Comparison of ENCODE assay signal across 8 cellular contexts in the genomic region with DNA sequence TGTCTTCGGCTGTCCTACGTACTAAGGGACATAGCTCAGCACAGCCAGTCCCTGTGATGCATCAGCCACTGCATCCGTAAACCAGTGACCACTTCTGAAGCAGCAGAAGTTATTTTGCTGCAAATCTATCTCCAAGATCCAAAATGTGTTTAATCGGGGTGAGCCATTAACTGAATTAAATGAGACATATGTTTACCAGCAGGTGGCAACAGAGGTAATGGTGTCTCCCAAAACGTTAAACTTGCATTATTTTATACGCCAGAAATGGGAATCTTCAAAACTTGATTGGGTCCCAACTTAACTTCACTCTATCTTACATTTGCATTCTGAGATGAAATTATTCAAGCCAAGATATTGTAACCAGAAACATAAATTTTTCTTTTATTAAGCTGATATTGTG.
DNase-seq lines count a peak whose midpoint lies in the region; ATAC-seq and TF ChIP-seq lines count a peak whose summit lies in the region.

No MANE protein-coding gene starts in this region.

- no peak overlapping the region for H3K27ac Mint-ChIP-seq in Calu3 (ENCODE audit: unreplicated experiment)

- no peaks in the 10 kb centered on the region for H3K4me1 Mint-ChIP-seq in Calu3 (ENCODE audit: low read depth, unreplicated experiment)

- TF ChIP-seq CTCF in Calu3 (IDR thresholded peaks at IDR 0.05; ENCODE audit: unreplicated experiment) (peak; percentile 15), IMR-90 (conservative IDR thresholded peaks at IDR 0.05; ENCODE audit: low read depth, low read length) (peak; percentile 47), body of pancreas (IDR thresholded peaks at IDR 0.05) (peak in 6 of 7 experiments; percentile 42 to 79 (median 63))

- H3K4me2 ChIP-seq in IMR-90 (ENCODE audit: low read depth, low read length) = no peak overlapping the region
- H3K4me2 ChIP-seq in mesendoderm (ENCODE audit: low read length) = no peak overlapping the region

- intact Hi-C loops in Calu3 (cut with micrococcal nuclease; ENCODE audit: unreplicated experiment) = loop anchor here (1.0 kb wide), 2 partner anchors 85 to 152 kb away; no protein-coding TSS in a partner anchor
- intact Hi-C loops in IMR-90 (cut with micrococcal nuclease) = loop anchor here (1.0 to 10.0 kb wide), 3 partner anchors 76 to 152 kb away; partner anchors contain the start of gene BOC
- intact Hi-C loops in body of pancreas (cut with DNase I) = no loop called here

- H3K9ac ChIP-seq in IMR-90 (ENCODE audit: low read depth, low read length) (no peak overlapping the region), mesendoderm (ENCODE audit: low read length) (no peak overlapping the region)

- H3K4me1 ChIP-seq in IMR-90 (ENCODE audit: control insufficient read depth, insufficient read depth, low read length) (peaks cover 4% of the 10 kb centered on the region; the same call in 1 of the 2 replicates), body of pancreas (no peaks in the 10 kb centered on the region), mesendoderm (ENCODE audit: control insufficient read depth, low read depth, low read length) (no peaks in the 10 kb centered on the region)

- no peak overlapping the region for H3K14ac ChIP-seq in IMR-90 (replicated peaks; ENCODE audit: low read depth, low read length)

- DNase-seq in Calu3 (no peak), IMR-90 (peak; percentile 27), body of pancreas (no peak), mesendoderm (peak; percentile 15), DMS153 treated with DMSO at 0.1 percent for 48 hours (lab: John Stamatoyannopoulos, UW; ENCODE audit: unreplicated experiment) (no peak), dedifferentiated amniotic fluid mesenchymal stem cell (ENCODE audit: extremely low spot score) (no peak), DMS79 (lab: John Stamatoyannopoulos, UW) (no peak)

- 0 out of 2 replicates have a peak, but pooled peaks cover 5% of the 10 kb centered on the region for H4K20me1 ChIP-seq in IMR-90 (ENCODE audit: insufficient read depth, low read length)

- H3K27ac ChIP-seq in IMR-90 (ENCODE audit: insufficient read depth, low read length) = peak overlapping the region; percentile 8; the same call in 1 of the 2 replicates
- no peak overlapping the region for H3K27ac ChIP-seq in body of pancreas
- no peak overlapping the region for H3K27ac ChIP-seq in mesendoderm (ENCODE audit: low read depth, low read length)

- no peak overlapping the region for H3K4me3 Mint-ChIP-seq in Calu3 (ENCODE audit: low read depth, unreplicated experiment)

- H3K36me3 ChIP-seq in IMR-90 (ENCODE audit: control insufficient read depth, insufficient read depth, low read length) (no peaks in the 10 kb centered on the region), body of pancreas (replicated peaks in 1 of 2; ENCODE audit: insufficient read depth in 1 of 2, low read depth in 2 of 2) (no peaks in the 10 kb centered on the region), mesendoderm (ENCODE audit: control insufficient read depth, insufficient read depth, low read length) (no peaks in the 10 kb centered on the region)

- H3K23ac ChIP-seq in IMR-90 (ENCODE audit: low read depth, low read length) = no peak overlapping the region
- no peak overlapping the region for H3K23ac ChIP-seq in mesendoderm (ENCODE audit: low read length)

- H3K9me3 ChIP-seq in IMR-90 (ENCODE audit: control insufficient read depth, insufficient read depth, low read length) (no peaks in the 10 kb centered on the region), body of pancreas (no peaks in the 10 kb centered on the region)

- in situ Hi-C loops in IMR-90 (cut with MboI; ENCODE audit: low sequenced_read_pairs) = no loop called here

- no peak overlapping the region for H2BK120ac ChIP-seq in IMR-90 (ENCODE audit: low read depth, low read length)
- H2BK120ac ChIP-seq in mesendoderm (ENCODE audit: low read depth, low read length) = no peak overlapping the region

- H4K8ac ChIP-seq in IMR-90 (ENCODE audit: low read depth in 2 of 2, low read length in 2 of 2) (no peak overlapping the region), mesendoderm (ENCODE audit: low read depth, low read length) (no peak overlapping the region)

- no peaks in the 10 kb centered on the region for H3K79me2 ChIP-seq in mesendoderm (ENCODE audit: control insufficient read depth, insufficient read depth, low read length)

- no peaks in the 10 kb centered on the region for H3K27me3 Mint-ChIP-seq in Calu3 (ENCODE audit: unreplicated experiment)

- H3K18ac ChIP-seq in IMR-90 (ENCODE audit: low read depth, low read length) = no peak overlapping the region
- H3K18ac ChIP-seq in mesendoderm (ENCODE audit: low read length) = no peak overlapping the region

- no peaks in the 10 kb centered on the region for H3K9me1 ChIP-seq in IMR-90 (ENCODE audit: insufficient read depth, low read length)

- no peak overlapping the region for H3K4ac ChIP-seq in IMR-90 (ENCODE audit: low read depth, low read length)
- H3K4ac ChIP-seq in mesendoderm (ENCODE audit: low read depth, low read length) = no peak overlapping the region

- BruUV-seq in Calu3 (replicated peaks; lab: Mats Ljungman, UMichigan) (no TSS peak), IMR-90 (replicated peaks; lab: Mats Ljungman, UMichigan) (no TSS peak)

- H3K4me3 ChIP-seq in IMR-90 (ENCODE audit: insufficient read depth, low read depth, low read length) = no peak overlapping the region
- H3K4me3 ChIP-seq in body of pancreas = no peak overlapping the region
- H3K4me3 ChIP-seq in mesendoderm (ENCODE audit: low read length) = no peak overlapping the region

- no peak overlapping the region for H4K5ac ChIP-seq in IMR-90 (ENCODE audit: low read depth, low read length)
- H4K5ac ChIP-seq in mesendoderm (ENCODE audit: low read length) = no peak overlapping the region

- no peak overlapping the region for H2AFZ ChIP-seq in IMR-90 (replicated peaks; ENCODE audit: low read length, poor library complexity)

- peaks cover 3% of the 10 kb centered on the region for H3K27me3 ChIP-seq in IMR-90 (ENCODE audit: control insufficient read depth, insufficient read depth, low read length)
- no peaks in the 10 kb centered on the region for H3K27me3 ChIP-seq in body of pancreas
- H3K27me3 ChIP-seq in mesendoderm (ENCODE audit: insufficient read depth, low read length, poor library complexity) = no peaks in the 10 kb centered on the region

- dilution Hi-C loops in IMR-90 (cut with HindIII; ENCODE audit: low sequenced_read_pairs, unreplicated experiment) = no loop called here

- no peaks in the 10 kb centered on the region for H3K9me3 Mint-ChIP-seq in Calu3 (ENCODE audit: low read depth, unreplicated experiment)

- CTCF ChIA-PET in Calu3 (lab: Charles Lee) (no interaction called here), IMR-90 (lab: Yijun Ruan, JAX) (interaction anchor here (1.5 kb wide), 1 partner anchor 152 kb away, joined by 5 read pairs; no protein-coding TSS in a partner anchor)

- H2AK5ac ChIP-seq in IMR-90 (ENCODE audit: low read depth, low read length) = peak overlapping the region; percentile 63; the same call in 1 of the 2 replicates
- H2AK5ac ChIP-seq in mesendoderm (ENCODE audit: low read length) = no peak overlapping the region

- H3K79me1 ChIP-seq in IMR-90 (ENCODE audit: low read depth in 1 of 2, low read length in 2 of 2) (no peaks in the 10 kb centered on the region), mesendoderm (ENCODE audit: low read length) (no peaks in the 10 kb centered on the region)

- H2BK15ac ChIP-seq in IMR-90 (ENCODE audit: low read depth, low read length) = no peak overlapping the region
- H2BK15ac ChIP-seq in mesendoderm (replicated peaks; ENCODE audit: low read depth) = no peak overlapping the region

- H3K36me3 Mint-ChIP-seq in Calu3 (ENCODE audit: insufficient read depth, unreplicated experiment) = no peaks in the 10 kb centered on the region

- ATAC-seq in IMR-90 (ENCODE audit: low read depth) (peak; percentile 21; the same call in 1 of the 2 replicates), body of pancreas (peak; percentile 50), HG03460 (IDR thresholded peaks at IDR 0.05; ENCODE audit: unreplicated experiment) (no peak)

- no peak overlapping the region for H4K91ac ChIP-seq in IMR-90 (ENCODE audit: insufficient read depth, low read depth, low read length)

- H2BK5ac ChIP-seq in IMR-90 (ENCODE audit: low read depth, low read length, poor library complexity, severe bottlenecking) = no peak overlapping the region
- no peak overlapping the region for H2BK5ac ChIP-seq in mesendoderm (ENCODE audit: low read length)

- no peak overlapping the region for H2AK9ac ChIP-seq in IMR-90 (replicated peaks; ENCODE audit: low read depth, low read length, poor library complexity)

- POLR2A ChIA-PET in IMR-90 (lab: Charles Lee; ENCODE audit: unreplicated experiment) = interaction anchor here (0.6 kb wide), 1 partner anchor 273 kb away, joined by 12 read pairs; no protein-coding TSS in a partner anchor

- TF ChIP-seq POLR2A in IMR-90 (IDR thresholded peaks at IDR 0.05; ENCODE audit: low read depth, low read length) (no peak), body of pancreas (IDR thresholded peaks at IDR 0.05) (no peak)

- no CpG with 5 or more reads among the region's 6 CpGs for WGBS in IMR-90 (ENCODE audit: extremely low coverage in 2 of 2, insufficient read length in 1 of 2), 2 experiments
- 31 to 33% methylated on average over 6 of the region's 6 CpGs for WGBS in body of pancreas, 2 donors
- WGBS in mesendoderm (ENCODE audit: extremely low coverage, insufficient coverage, low lambda C conversion rate) = no CpG with 5 or more reads among the region's 6 CpGs

- H3K56ac ChIP-seq in IMR-90 (ENCODE audit: extremely low read depth, insufficient read depth, low read length) (no peak overlapping the region), mesendoderm (ENCODE audit: low read length) (no peak overlapping the region)

- H2BK20ac ChIP-seq in IMR-90 (ENCODE audit: low read depth, low read length) = no peak overlapping the region

- TF ChIP-seq RAD21 in IMR-90 (IDR thresholded peaks at IDR 0.05; ENCODE audit: low read length) = peak; percentile 58

TF ChIP-seq in IMR-90, 13 proteins besides CTCF, POLR2A, EP300 and RAD21:
- TF ChIP-seq MAFK (IDR thresholded peaks at IDR 0.05; ENCODE audit: low read depth, low read length) (no peak), SMC3 (IDR thresholded peaks at IDR 0.05; ENCODE audit: low read depth, low read length) (peak; percentile 66)

Comparison
In these comparisons a context has a peak if more than half of its experiments do, and no peak if none do; other contexts are left out.
1. DNase-seq: peak in IMR-90 (single experiment) and mesendoderm (single experiment); none in Calu3 (single experiment), body of pancreas (0 of 4), DMS153 treated with DMSO at 0.1 percent for 48 hours (single experiment), dedifferentiated amniotic fluid mesenchymal stem cell (single experiment) and DMS79 (single experiment).
2. Peak in every context shown above with its lines, with median percentiles within 50 percentile points of each other: CTCF ChIP-seq.